ENCODE assay signal across 13 cellular contexts in the genomic region with DNA sequence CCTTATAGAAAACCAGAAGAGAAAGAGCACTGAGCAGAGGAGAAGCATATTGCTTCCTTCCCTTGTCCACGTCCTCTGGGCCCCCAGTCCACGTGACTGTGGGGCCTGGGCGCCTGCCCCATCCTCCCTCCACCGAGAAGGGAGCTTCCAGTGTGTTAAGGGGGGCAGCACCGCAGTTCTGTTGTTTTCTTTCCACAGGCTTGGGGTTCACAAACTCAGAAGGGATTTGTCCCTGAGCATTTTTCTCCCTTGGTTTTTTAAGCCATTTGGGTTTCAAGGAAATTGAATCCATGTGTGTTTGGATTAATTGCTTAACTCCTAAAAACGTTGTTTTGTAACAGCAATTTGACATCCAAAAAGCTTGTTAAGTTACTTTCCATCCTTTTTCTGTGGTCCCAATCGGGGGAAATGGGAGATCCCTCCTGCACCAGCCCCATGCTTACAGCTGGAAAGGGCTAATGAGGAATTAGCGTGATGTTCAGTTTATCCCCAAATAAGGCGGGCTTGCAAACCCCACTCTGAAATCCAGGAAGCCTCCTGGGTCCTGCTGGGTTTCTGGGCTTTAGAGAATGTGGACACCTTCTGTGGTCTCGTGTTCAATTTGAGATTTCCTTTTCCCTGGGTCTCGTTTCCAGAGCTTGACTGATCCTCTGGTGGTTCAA.
DNase-seq lines count a peak whose midpoint lies in the region; ATAC-seq and TF ChIP-seq lines count a peak whose summit lies in the region.
"Had no signal": no experiment of that assay in that cellular context is flagged by ENCODE, and none has a peak within 500 bp of the region (broad histone marks: within the 10 kb centered on the region; RNA-seq: fewer than 3 reads in every experiment).

No MANE protein-coding gene starts in this region.

- H3K9me2 ChIP-seq in Loucy (replicated peaks; ENCODE audit: low read depth, low read length), result no peaks in the 10 kb centered on the region

- no peaks in the 10 kb centered on the region for H3F3A ChIP-seq in Loucy (ENCODE audit: low read depth)

- no peaks in the 10 kb centered on the region for H3K27me3 ChIP-seq in CD4-positive, CD25-positive, alpha-beta regulatory T cell (ENCODE audit: control insufficient read depth, insufficient read depth, low read length)
- H3K27me3 ChIP-seq in Loucy (ENCODE audit: insufficient read depth, low read length, poor library complexity, severe bottlenecking) (no peaks in the 10 kb centered on the region), sigmoid colon (no peaks in the 10 kb centered on the region)
- H3K27me3 ChIP-seq: body of pancreas, ovary, testis had no signal

- peak overlapping the region; percentile 51 for H3K27ac ChIP-seq in CD4-positive, CD25-positive, alpha-beta regulatory T cell (ENCODE audit: insufficient read depth, low read length, poor library complexity, severe bottlenecking)
- peak overlapping the region; percentile 21 to 77 (median 64) for H3K27ac ChIP-seq in sigmoid colon
- H3K27ac ChIP-seq: body of pancreas, ovary, testis had no signal

- H2AFZ ChIP-seq in Loucy (ENCODE audit: low read length), result no peak overlapping the region; the same call in 1 of the 2 replicates

- peaks cover 0 to 2% (median 0%) of the 10 kb centered on the region in 7 donors for H3K9me3 Mint-ChIP-seq in CD4-positive, CD25-positive, alpha-beta regulatory T cell

- peak overlapping the region; percentile 66 for H3K9ac ChIP-seq in Loucy (ENCODE audit: low read depth, low read length, poor library complexity, severe bottlenecking)

- no peak for DNase-seq in CD4-positive, CD25-positive, alpha-beta regulatory T cell
- DNase-seq in fibroblast of gingiva (ENCODE audit: low read depth) (peak; percentile 84), sigmoid colon (peak; percentile 57), NCI-H2081 (lab: John Stamatoyannopoulos, UW) (no peak), NCI-H2107 treated with DMSO at 0.1 percent for 48 hours (lab: John Stamatoyannopoulos, UW; ENCODE audit: unreplicated experiment) (no peak)
- DNase-seq: activated CD4-positive, alpha-beta T cell treated with anti-CD3 and anti-CD28 coated beads for 1 hour; body of pancreas; NCI-H2029; ovary; testis had no signal

- peak overlapping the region in 2 of 3 donors; percentile 94 to 95 for H3K27ac Mint-ChIP-seq in CD4-positive, CD25-positive, alpha-beta regulatory T cell

- H3K36me3 Mint-ChIP-seq in CD4-positive, CD25-positive, alpha-beta regulatory T cell, result peaks cover 3% of the 10 kb centered on the region

- 47 to 50% methylated on average over 11 of the region's 11 CpGs for WGBS in sigmoid colon, 2 donors

- peaks cover 11% of the 10 kb centered on the region for H3K4me1 ChIP-seq in CD4-positive, CD25-positive, alpha-beta regulatory T cell (ENCODE audit: control insufficient read depth, insufficient read depth, low read length, poor library complexity, severe bottlenecking)
- H3K4me1 ChIP-seq in Loucy (ENCODE audit: insufficient read depth, low read length, poor library complexity, severe bottlenecking) (peaks cover 32% of the 10 kb centered on the region), sigmoid colon (peaks cover 0 to 46% (median 41%) of the 10 kb centered on the region in 4 donors)
- H3K4me1 ChIP-seq: body of pancreas had no signal

- H3K9me3 ChIP-seq in CD4-positive, CD25-positive, alpha-beta regulatory T cell (ENCODE audit: control insufficient read depth in 2 of 2, low read length in 2 of 2), result no peaks in the 10 kb centered on the region
- H3K9me3 ChIP-seq in Loucy (ENCODE audit: insufficient read depth, low read depth, low read length) (no peaks in the 10 kb centered on the region), sigmoid colon (no peaks in the 10 kb centered on the region)
- H3K9me3 ChIP-seq: body of pancreas, ovary, testis had no signal

- peak overlapping the region; percentile 70 to 91 (median 88) for H3K4me3 Mint-ChIP-seq in CD4-positive, CD25-positive, alpha-beta regulatory T cell

- peak overlapping the region; percentile 71 for H3K4me2 ChIP-seq in Loucy (ENCODE audit: low read depth, low read length, poor library complexity, severe bottlenecking)

- TF ChIP-seq EP300 in sigmoid colon (IDR thresholded peaks at IDR 0.05), result no peak

- ATAC-seq in CD4-positive, CD25-positive, alpha-beta regulatory T cell (ENCODE audit: low read depth in 2 of 2), result no peak
- ATAC-seq in GM18502 (IDR thresholded peaks at IDR 0.05; ENCODE audit: poor library complexity, unreplicated experiment), result no peak
- no peak for ATAC-seq in HG03039 (IDR thresholded peaks at IDR 0.05; ENCODE audit: unreplicated experiment)
- ATAC-seq: body of pancreas had no signal

- H3K27me3 Mint-ChIP-seq in CD4-positive, CD25-positive, alpha-beta regulatory T cell, result peaks cover 8% of the 10 kb centered on the region

- H3K4me1 Mint-ChIP-seq in CD4-positive, CD25-positive, alpha-beta regulatory T cell, result peaks cover 7 to 31% (median 14%) of the 10 kb centered on the region in 4 donors

- peak overlapping the region; percentile 74 for H3K4me3 ChIP-seq in CD4-positive, CD25-positive, alpha-beta regulatory T cell (ENCODE audit: low read depth, low read length)
- H3K4me3 ChIP-seq in Loucy (ENCODE audit: low read length, poor library complexity, severe bottlenecking) (peak overlapping the region; percentile 56), sigmoid colon (no peak overlapping the region)
- H3K4me3 ChIP-seq: body of pancreas, testis had no signal

- TF ChIP-seq POLR2A in sigmoid colon (IDR thresholded peaks at IDR 0.05), result no peak

- H3K36me3 ChIP-seq in CD4-positive, CD25-positive, alpha-beta regulatory T cell (ENCODE audit: control insufficient read depth, insufficient read depth, low read length), result no peaks in the 10 kb centered on the region
- H3K36me3 ChIP-seq in Loucy (ENCODE audit: insufficient read depth, low read length) (no peaks in the 10 kb centered on the region), sigmoid colon (no peaks in the 10 kb centered on the region)
- H3K36me3 ChIP-seq: ovary had no signal

- H4K20me1 ChIP-seq in Loucy (ENCODE audit: insufficient read depth, low read length, poor library complexity, severe bottlenecking), result no peaks in the 10 kb centered on the region

- TF ChIP-seq CTCF in Loucy (conservative IDR thresholded peaks at IDR 0.05; ENCODE audit: low read length) (no peak), sigmoid colon (IDR thresholded peaks at IDR 0.05) (no peak)

- no peaks in the 10 kb centered on the region for H3K79me2 ChIP-seq in Loucy (ENCODE audit: insufficient read depth, low read length)

- intact Hi-C loops in sigmoid colon (cut with DNase I), result no loop called here

Comparison
In these comparisons a context has a peak if more than half of its experiments do, and no peak if none do; other contexts are left out.
1. DNase-seq: peak in fibroblast of gingiva (single experiment) and sigmoid colon (single experiment); none in CD4-positive, CD25-positive, alpha-beta regulatory T cell (0 of 3), NCI-H2081 (0 of 2) and NCI-H2107 treated with DMSO at 0.1 percent for 48 hours (single experiment).
2. H3K4me3 ChIP-seq: peak in CD4-positive, CD25-positive, alpha-beta regulatory T cell (single experiment) and Loucy (single experiment); none in sigmoid colon (0 of 4).